32 cellular contexts compared by ENCODE assay signal in the genomic region with DNA sequence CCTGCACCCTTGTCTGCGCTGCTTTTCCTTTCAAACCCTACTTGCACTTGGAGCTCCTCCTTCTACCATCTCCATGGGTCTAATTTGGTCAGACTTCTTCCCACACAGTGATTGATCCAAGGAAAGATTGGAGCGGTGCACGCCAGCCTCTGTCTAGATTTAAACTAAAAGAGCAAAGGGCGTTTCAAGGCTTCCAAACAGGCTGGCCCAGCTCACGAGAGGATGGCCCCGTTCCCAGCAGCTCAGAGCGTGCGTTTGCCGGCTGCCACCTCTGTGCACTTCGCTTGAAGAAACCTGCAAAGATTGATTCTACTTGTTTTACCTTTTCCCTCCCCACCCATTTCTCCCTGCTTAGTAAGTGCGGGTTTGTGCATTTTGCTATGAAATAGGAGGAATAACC.
"Had no signal": no experiment of that assay in that cellular context is flagged by ENCODE, and none has a peak within 500 bp of the region (broad histone marks: within the 10 kb centered on the region; RNA-seq: fewer than 3 reads in every experiment).

No MANE protein-coding gene starts in this region.

- H3K4me3 ChIP-seq: ascending aorta, cardiac muscle cell had no signal

- ATAC-seq: activated CD4-positive, alpha-beta T cell treated with anti-CD3 and anti-CD28 coated beads for 36 hours; activated CD4-positive, CD25-positive, alpha-beta regulatory T cell treated with anti-CD3 and anti-CD28 coated beads, Interleukin-2, amount 50 U/mL, for 24 hours; activated CD8-positive, alpha-beta memory T cell treated with anti-CD3 and anti-CD28 coated beads, Interleukin-2, amount 10 ng/mL, durations not matched to agents 7 days and 5 days; activated CD8-positive, alpha-beta T cell treated with anti-CD3 and anti-CD28 coated beads, Interleukin-2, amount 10 ng/mL, durations not matched to agents 7 days and 5 days; activated naive CD8-positive, alpha-beta T cell treated with anti-CD3 and anti-CD28 coated beads, Interleukin-2, amount 50 U/mL, for 24 hours; T-cell; T-helper 17 cell; WTC11 had no signal

- FAIRE-seq: bronchial epithelial cell, TTC549 had no signal

- H3K27me3 ChIP-seq: ascending aorta, cardiac muscle cell had no signal

- H3K27ac ChIP-seq: cardiac muscle cell, WERI-Rb-1 had no signal

- H3K36me3 ChIP-seq: ascending aorta, cardiac muscle cell, WERI-Rb-1 had no signal

- DNase-seq: activated CD4-positive, alpha-beta memory T cell treated with anti-CD3 and anti-CD28 coated beads, Interleukin-2, amount 10 ng/mL, durations not matched to agents 7 days and 5 days; activated CD4-positive, alpha-beta T cell treated with anti-CD3 and anti-CD28 coated beads for 1 hour; activated CD4-positive, alpha-beta T cell treated with anti-CD3 and anti-CD28 coated beads for 36 hours; activated CD4-positive, alpha-beta T cell treated with anti-CD3 and anti-CD28 coated beads for 48 hours; activated CD4-positive, alpha-beta T cell treated with anti-CD3 and anti-CD28 coated beads, Interleukin-2, amount 10 ng/mL, durations not matched to agents 7 days and 5 days; activated CD4-positive, alpha-beta T cell treated with anti-CD3 and anti-CD28 coated beads, Interleukin-2, amount 50 U/mL, for 48 hours; activated CD4-positive, CD25-positive, alpha-beta regulatory T cell; activated CD8-positive, alpha-beta memory T cell treated with anti-CD3 and anti-CD28 coated beads for 24 hours; activated CD8-positive, alpha-beta memory T cell treated with anti-CD3 and anti-CD28 coated beads, Interleukin-2, amount 10 ng/mL, durations not matched to agents 7 days and 5 days; activated CD8-positive, alpha-beta memory T cell treated with anti-CD3 and anti-CD28 coated beads, Interleukin-2, amount 50 U/mL, for 48 hours; activated CD8-positive, alpha-beta T cell treated with anti-CD3 and anti-CD28 coated beads, Interleukin-2, amount 10 ng/mL, durations not matched to agents 7 days and 5 days; activated effector memory CD4-positive, alpha-beta T cell treated with Interleukin-2 at 50 U/mL for 16 hours; activated gamma-delta T cell; activated naive CD4-positive, alpha-beta T cell treated with anti-CD3 and anti-CD28 coated beads, Interleukin-2, amount 10 ng/mL, durations not matched to agents 7 days and 5 days; activated naive CD4-positive, alpha-beta T cell treated with Interleukin-2 at 50 U/mL for 16 hours; activated naive CD8-positive, alpha-beta T cell treated with anti-CD3 and anti-CD28 coated beads, Interleukin-2, amount 10 ng/mL, durations not matched to agents 7 days and 5 days; activated naive CD8-positive, alpha-beta T cell treated with anti-CD3 and anti-CD28 coated beads, Interleukin-2, amount 50 U/mL, for 24 hours; activated T-cell treated with anti-CD3 and anti-CD28 coated beads, Interleukin-2, amount 50 U/mL, for 24 hours; activated T-cell treated with anti-CD3 and anti-CD28 coated beads, Interleukin-2, amount 50 U/mL, for 48 hours; amygdala; anterior cingulate cortex; caudate nucleus; T-cell; T-helper 17 cell; T-helper 9 cell; WERI-Rb-1 had no signal
